35 cellular contexts compared by ENCODE assay signal in genomic region chr2:63101954-63102353, GRCh38. TPM values are rescaled to one million over a fixed set of nuclear protein-coding genes. Genes with fewer than 3 reads are reported as not detected.
"Had no signal": no experiment of that assay in that cellular context is flagged by ENCODE, and none has a peak within 500 bp of the region (broad histone marks: within the 10 kb centered on the region; RNA-seq: fewer than 3 reads in every experiment).

No MANE protein-coding gene starts in this region.

- DNase-seq: activated effector memory CD4-positive, alpha-beta T cell treated with anti-CD3 and anti-CD28 coated beads, Interleukin-2, amount 50 U/mL, for 16 hours; activated effector memory CD4-positive, alpha-beta T cell treated with Interleukin-2 at 50 U/mL for 16 hours; activated gamma-delta T cell; activated gamma-delta T cell treated with Interleukin-2 at 50 U/mL for 16 hours; activated naive CD4-positive, alpha-beta T cell; activated naive CD4-positive, alpha-beta T cell treated with anti-CD3 and anti-CD28 coated beads for 36 hours; activated naive CD4-positive, alpha-beta T cell treated with anti-CD3 and anti-CD28 coated beads, Interleukin-2, amount 10 ng/mL, durations not matched to agents 7 days and 5 days; activated naive CD4-positive, alpha-beta T cell treated with anti-CD3 and anti-CD28 coated beads, Interleukin-2, amount 50 U/mL, for 16 hours; activated naive CD4-positive, alpha-beta T cell treated with Interleukin-2 at 50 U/mL for 16 hours; activated naive CD8-positive, alpha-beta T cell treated with anti-CD3 and anti-CD28 coated beads for 36 hours; activated naive CD8-positive, alpha-beta T cell treated with anti-CD3 and anti-CD28 coated beads, Interleukin-2, amount 10 ng/mL, durations not matched to agents 7 days and 5 days; activated naive CD8-positive, alpha-beta T cell treated with anti-CD3 and anti-CD28 coated beads, Interleukin-2, amount 50 U/mL, for 24 hours; activated T-cell treated with anti-CD3 and anti-CD28 coated beads, Interleukin-2, amount 50 U/mL, for 4 hours; activated T-cell treated with anti-CD3 and anti-CD28 coated beads, Interleukin-2, amount 50 U/mL, for 48 hours; activated T-cell treated with anti-CD3 and anti-CD28 coated beads, Interleukin-2, amount 50 U/mL, for 72 hours; adrenal gland; amniotic stem cell; amygdala; anterior cingulate cortex; aorta; body of pancreas; brain microvascular endothelial cell; caudate nucleus; central memory CD4-positive, alpha-beta T cell; cerebellar nuclear complex had no signal

- ATAC-seq: activated naive CD4-positive, alpha-beta T cell treated with anti-CD3 and anti-CD28 coated beads, Interleukin-2, amount 50 U/mL, for 72 hours; activated naive CD8-positive, alpha-beta T cell treated with anti-CD3 and anti-CD28 coated beads, Interleukin-2, amount 50 U/mL, for 24 hours; activated T-cell treated with anti-CD3 and anti-CD28 coated beads, Interleukin-2, amount 50 U/mL, for 4 hours; activated T-cell treated with anti-CD3 and anti-CD28 coated beads, Interleukin-2, amount 50 U/mL, for 72 hours; activated T-helper 17 cell treated with anti-CD3 and anti-CD28 coated beads, Interleukin-2, amount 50 U/mL, for 72 hours; body of pancreas had no signal

- H3K9me3 ChIP-seq: body of pancreas had no signal

- H3K27ac ChIP-seq: adrenal gland, ascending aorta, body of pancreas, brain microvascular endothelial cell, breast epithelium, cardiac muscle cell had no signal

- H3K36me3 ChIP-seq: adrenal gland, ascending aorta, brain microvascular endothelial cell, breast epithelium, cardiac muscle cell had no signal

- FAIRE-seq: astrocyte, bronchial epithelial cell had no signal

- H3K4me3 ChIP-seq: adrenal gland, ascending aorta, body of pancreas, breast epithelium, cardiac muscle cell had no signal

- H3K4me1 ChIP-seq: adrenal gland, ascending aorta, body of pancreas, breast epithelium had no signal

- H3K27me3 ChIP-seq: adrenal gland, ascending aorta, body of pancreas, brain microvascular endothelial cell, breast epithelium, cardiac muscle cell had no signal

RNA-seq across cellular contexts. Expression of gene OTX1, which starts 51.3 kb away (rescaled TPM):
- total RNA-seq: activated naive CD4-positive, alpha-beta T cell treated with anti-CD3 and anti-CD28 coated beads for 36 hours; activated naive CD4-positive, alpha-beta T cell treated with anti-CD3 and anti-CD28 coated beads, Interleukin-2, amount 50 U/mL, for 72 hours; activated naive CD8-positive, alpha-beta T cell treated with anti-CD3 and anti-CD28 coated beads for 36 hours; activated naive CD8-positive, alpha-beta T cell treated with anti-CD3 and anti-CD28 coated beads, Interleukin-2, amount 10 ng/mL, durations not matched to agents 7 days and 5 days; activated T-cell treated with anti-CD3 and anti-CD28 coated beads, Interleukin-2, amount 50 U/mL, for 4 hours; activated T-helper 17 cell treated with anti-CD3 and anti-CD28 coated beads, Interleukin-2, amount 50 U/mL, for 72 hours; activated T-helper 2 cell treated with anti-CD3 and anti-CD28 coated beads, Interferon-gamma antibody, Interleukin-2, Interleukin-4, amounts not matched to agents 10 μg/mL and 5 μg/mL and 100 μg/mL, durations not matched to agents 14 hours and 24 hours and 36 hours; adrenal gland; aorta; ascending aorta; body of pancreas; breast epithelium; cardiac septum; cerebellum had no signal
- polyA plus RNA-seq: aorta, cardiac muscle cell had no signal
